Comparison of ENCODE assay signal across 8 cellular contexts in genomic region chr11:27699242-27699925, GRCh38. TPM values are rescaled to one million over a fixed set of nuclear protein-coding genes. Genes with fewer than 3 reads are reported as not detected.
DNase-seq lines count a peak whose midpoint lies in the region; ATAC-seq, FAIRE-seq and TF ChIP-seq lines count a peak whose summit lies in the region.

No MANE protein-coding gene starts in this region.

- H3K4me1 Mint-ChIP-seq in stimulated activated naive CD8-positive, alpha-beta T cell treated with anti-CD3 and anti-CD28 coated beads, Interleukin-15, Interleukin-2, amounts not matched to agents 100 ng/mL and 50 ng/mL, for 24 hours (ENCODE audit: low read depth), result peaks cover 25% of the 10 kb centered on the region

- H3K27ac Mint-ChIP-seq in stimulated activated naive CD8-positive, alpha-beta T cell treated with anti-CD3 and anti-CD28 coated beads, Interleukin-15, Interleukin-2, amounts not matched to agents 100 ng/mL and 50 ng/mL, for 24 hours, result no peak overlapping the region

- H3K36me3 ChIP-seq in ascending aorta (no peaks in the 10 kb centered on the region), keratinocyte (ENCODE audit: control insufficient read depth in 2 of 2, extremely low read depth in 1 of 2, insufficient read depth in 2 of 2, low read length in 2 of 2) (no peaks in the 10 kb centered on the region), transverse colon (no peaks in the 10 kb centered on the region)

- dilution Hi-C loops in keratinocyte (cut with MboI; ENCODE audit: extremely low pct_ligation_motif_present, low sequenced_read_pairs), result no loop called here

- H3K27me3 Mint-ChIP-seq in stimulated activated naive CD8-positive, alpha-beta T cell treated with anti-CD3 and anti-CD28 coated beads, Interleukin-15, Interleukin-2, amounts not matched to agents 100 ng/mL and 50 ng/mL, for 24 hours, result peaks cover 80% of the 10 kb centered on the region

- no peaks in the 10 kb centered on the region for H3K79me2 ChIP-seq in keratinocyte (ENCODE audit: control insufficient read depth, insufficient read depth, low read length)

- no peak overlapping the region for H3K9ac ChIP-seq in keratinocyte (ENCODE audit: control insufficient read depth, extremely low read depth, insufficient read depth, low read length)

- peak overlapping the region; percentile 41 for H3K4me3 Mint-ChIP-seq in stimulated activated naive CD8-positive, alpha-beta T cell treated with anti-CD3 and anti-CD28 coated beads, Interleukin-15, Interleukin-2, amounts not matched to agents 100 ng/mL and 50 ng/mL, for 24 hours

- no peaks in the 10 kb centered on the region for H3K9me1 ChIP-seq in keratinocyte (ENCODE audit: control insufficient read depth, extremely low read depth, insufficient read depth, low read length)

- TF ChIP-seq POLR2A in transverse colon (IDR thresholded peaks at IDR 0.05), result no peak

- TF ChIP-seq CTCF in ascending aorta (IDR thresholded peaks at IDR 0.05) (no peak), keratinocyte (optimal IDR thresholded peaks at IDR 0.05 in 1 of 3, IDR thresholded peaks at IDR 0.05 in 1 of 3, conservative IDR thresholded peaks at IDR 0.05 in 1 of 3; ENCODE audit: extremely low read depth in 1 of 3, insufficient read depth in 2 of 3, low read length in 3 of 3) (no peak), transverse colon (IDR thresholded peaks at IDR 0.05) (no peak)

- FAIRE-seq in keratinocyte (lab: Jason Lieb, UNC), result no peak

- H3K27ac ChIP-seq in ascending aorta, result peak overlapping the region in 1 of 2 donors; percentile 16
- H3K27ac ChIP-seq in keratinocyte (ENCODE audit: control insufficient read depth, insufficient read depth, low read length), result no peak overlapping the region
- no peak overlapping the region for H3K27ac ChIP-seq in transverse colon

- H3K9me3 ChIP-seq in ascending aorta (no peaks in the 10 kb centered on the region), keratinocyte (ENCODE audit: control insufficient read depth, low read depth, low read length) (no peaks in the 10 kb centered on the region), transverse colon (no peaks in the 10 kb centered on the region)

- H3K27me3 ChIP-seq in ascending aorta, result peaks cover 7% of the 10 kb centered on the region
- peaks cover 53% of the 10 kb centered on the region for H3K27me3 ChIP-seq in keratinocyte (ENCODE audit: control insufficient read depth, extremely low read depth, insufficient read depth, low read length)
- H3K27me3 ChIP-seq in transverse colon, result peaks cover 93% of the 10 kb centered on the region

- H3K4me3 ChIP-seq in ascending aorta (peak overlapping the region; percentile 75 to 79), keratinocyte (ENCODE audit: control insufficient read depth in 2 of 3, extremely low read depth in 1 of 3, insufficient read depth in 2 of 3, low read depth in 1 of 3, low read length in 3 of 3) (peak overlapping the region; percentile 28 to 67 (median 36)), transverse colon (peak overlapping the region; percentile 33 to 64 (median 43))

- in situ Hi-C loops in transverse colon (cut with MboI; ENCODE audit: low pct_ligation_motif_present in 1 of 4, low pct_unique_long_range_greater_than_20kb in 1 of 4, low sequenced_read_pairs in 3 of 4), result loop anchor here (10.0 to 25.0 kb wide), 5 partner anchors 588 to 1638 kb away; no protein-coding TSS in a partner anchor

- no peaks in the 10 kb centered on the region for H3K9me3 Mint-ChIP-seq in stimulated activated naive CD8-positive, alpha-beta T cell treated with anti-CD3 and anti-CD28 coated beads, Interleukin-15, Interleukin-2, amounts not matched to agents 100 ng/mL and 50 ng/mL, for 24 hours

- WGBS in transverse colon (ENCODE audit: low coverage in 1 of 2), 2 donors, result 2 to 3% methylated on average over 9 to 25 of the region's 30 CpGs

- TF ChIP-seq EP300 in transverse colon (IDR thresholded peaks at IDR 0.05; ENCODE audit: low read depth), result no peak

- H2AFZ ChIP-seq in keratinocyte (ENCODE audit: control insufficient read depth, low read length), result peak overlapping the region; percentile 43

- no peak for ATAC-seq in stimulated activated naive CD8-positive, alpha-beta T cell treated with anti-CD3 and anti-CD28 coated beads, Interleukin-15, Interleukin-2, amounts not matched to agents 100 U/mL and 50 U/mL, for 24 hours

- intact Hi-C loops in ascending aorta (cut with DNase I), result loop anchor here (2.0 to 5.0 kb wide), 3 partner anchors 408 to 1633 kb away; partner anchors contain the start of genes KIF18A and METTL15
- intact Hi-C loops in transverse colon (cut with DNase I; ENCODE audit: low total_unique reads), result no loop called here

- peak overlapping the region; percentile 72 for H3K4me2 ChIP-seq in keratinocyte (ENCODE audit: control insufficient read depth, extremely low read depth, insufficient read depth, low read depth, low read length)

- no peak for DNase-seq in stimulated activated naive CD8-positive, alpha-beta T cell treated with anti-CD3 and anti-CD28 coated beads, Interleukin-15, Interleukin-2, amounts not matched to agents 100 U/mL and 50 U/mL, for 24 hours
- no peak for DNase-seq in ascending aorta (ENCODE audit: low spot score in 2 of 2)
- no peak for DNase-seq in keratinocyte (ENCODE audit: low read depth, low spot score)
- DNase-seq in transverse colon, result no peak
- DNase-seq in NCI-H2171 treated with DMSO at 0.1 percent for 48 hours (lab: John Stamatoyannopoulos, UW), result no peak
- no peak for DNase-seq in dedifferentiated amniotic fluid mesenchymal stem cell (ENCODE audit: extremely low spot score)
- no peak for DNase-seq in NCI-H2081 treated with DMSO at 0.1 percent for 48 hours (lab: John Stamatoyannopoulos, UW)

- peaks cover 0 to 20% of the 10 kb centered on the region in 2 donors for H3K4me1 ChIP-seq in ascending aorta
- H3K4me1 ChIP-seq in keratinocyte (ENCODE audit: control insufficient read depth, extremely low read depth, insufficient read depth, low read length), result peaks cover 15% of the 10 kb centered on the region
- peaks cover 12 to 30% (median 27%) of the 10 kb centered on the region in 4 donors for H3K4me1 ChIP-seq in transverse colon

- no peaks in the 10 kb centered on the region for H4K20me1 ChIP-seq in keratinocyte (ENCODE audit: control insufficient read depth, extremely low read depth, insufficient read depth, low read length)

- H3K36me3 Mint-ChIP-seq in stimulated activated naive CD8-positive, alpha-beta T cell treated with anti-CD3 and anti-CD28 coated beads, Interleukin-15, Interleukin-2, amounts not matched to agents 100 ng/mL and 50 ng/mL, for 24 hours (ENCODE audit: low read depth), result no peaks in the 10 kb centered on the region

RNA-seq across cellular contexts. Expression of gene BDNF, which starts 0.9 kb away (rescaled TPM):
- total RNA-seq in ascending aorta (4.7 TPM), transverse colon (under 1 TPM in 2 of 4 donors, not detected in 2; 0.14 to 0.64 TPM)
- 0.14 to 0.49 TPM (median 0.35 TPM) in 3 replicates for polyA plus RNA-seq in keratinocyte
- 0.71 TPM for polyA plus RNA-seq in keratinocyte (2011; ENCODE audit: low read depth)
- polyA plus RNA-seq in keratinocyte (2011; cell fraction: cytosol; rRNA removed), result 0.18 and 0.30 TPM in 2 replicates
- polyA plus RNA-seq in keratinocyte (2011; cell fraction: nucleus; rRNA removed), result 0.36 and 0.59 TPM in 2 replicates
- 0.10 and 0.85 TPM in 2 replicates for polyA plus RNA-seq in keratinocyte (2012; ENCODE audit: low replicate concordance)
- polyA minus RNA-seq in keratinocyte, result 0.10 to 0.46 TPM in 2 of 3 replicates, not detected in the other
- polyA minus RNA-seq in keratinocyte (2011; cell fraction: cytosol; rRNA and poly(A)+ RNA removed), result not detected
- polyA minus RNA-seq in keratinocyte (2011; cell fraction: nucleus; rRNA and poly(A)+ RNA removed), result 0.31 and 0.32 TPM in 2 replicates
